1 cellular context compared by ENCODE assay signal in genomic region chr1:10756842-10757241, GRCh38.
TF ChIP-seq lines count a peak whose summit lies in the region.

No MANE protein-coding gene starts in this region.

TF ChIP-seq in SK-N-SH, 30 proteins besides CTCF, POLR2A, EP300 and RAD21:
- no peak for TF ChIP-seq REST (IDR thresholded peaks at IDR 0.05; ENCODE audit: low read depth, low read length)
- no peak for TF ChIP-seq USF1 (IDR thresholded peaks at IDR 0.05; ENCODE audit: borderline replicate concordance, low read depth)
- no peak for TF ChIP-seq TEAD4 (IDR thresholded peaks at IDR 0.05; ENCODE audit: borderline replicate concordance, insufficient read depth)
- no peak for TF ChIP-seq SMC3 (IDR thresholded peaks at IDR 0.05; ENCODE audit: low read depth, low read length)
- no peak for TF ChIP-seq ZBTB33 (IDR thresholded peaks at IDR 0.05; ENCODE audit: borderline replicate concordance, low read depth)
- no peak for TF ChIP-seq RCOR1 (IDR thresholded peaks at IDR 0.05; ENCODE audit: low read length)
- TF ChIP-seq ELF1 (IDR thresholded peaks at IDR 0.05), result no peak
TF ChIP-seq in SK-N-SH: peak in this region for 0.
